In genomic region chr3:13628432-13628831, GRCh38 we compare ENCODE assay signal across 16 cellular contexts.
DNase-seq lines count a peak whose midpoint lies in the region; TF ChIP-seq lines count a peak whose summit lies in the region.
"Had no signal": no experiment of that assay in that cellular context is flagged by ENCODE, and none has a peak within 500 bp of the region (broad histone marks: within the 10 kb centered on the region; RNA-seq: fewer than 3 reads in every experiment).

No MANE protein-coding gene starts in this region.

- H2BK120ac ChIP-seq in trophoblast cell (ENCODE audit: insufficient read depth, low read length, poor library complexity): no peak overlapping the region

- H4K91ac ChIP-seq in trophoblast cell (ENCODE audit: low read depth, low read length): no peak overlapping the region

- H3K9me3 Mint-ChIP-seq in chondrocyte (ENCODE audit: low read depth): no peaks in the 10 kb centered on the region
- no peaks in the 10 kb centered on the region for H3K9me3 Mint-ChIP-seq in nephron progenitor cell
- H3K9me3 Mint-ChIP-seq: GM23338, H9, HFFc6 had no signal

- TF ChIP-seq EP300 in stomach (IDR thresholded peaks at IDR 0.05): no peak

- H3K36me3 Mint-ChIP-seq in chondrocyte (ENCODE audit: low read depth): peaks cover 40% of the 10 kb centered on the region
- H3K36me3 Mint-ChIP-seq in nephron progenitor cell (ENCODE audit: low read depth): no peaks in the 10 kb centered on the region
- H3K36me3 Mint-ChIP-seq: CD4-positive, alpha-beta memory T cell had no signal

- H2BK12ac ChIP-seq in trophoblast cell (ENCODE audit: low read length): no peak overlapping the region

- H3K27me3 Mint-ChIP-seq in chondrocyte (ENCODE audit: low read depth): no peaks in the 10 kb centered on the region
- no peaks in the 10 kb centered on the region for H3K27me3 Mint-ChIP-seq in nephron progenitor cell (ENCODE audit: low read depth, poor library complexity)
- H3K27me3 Mint-ChIP-seq: CD4-positive, alpha-beta memory T cell had no signal

- no peak for TF ChIP-seq POLR2A in stomach (IDR thresholded peaks at IDR 0.05)

- H3K4me1 Mint-ChIP-seq in chondrocyte (ENCODE audit: low read depth) (peaks cover 2% of the 10 kb centered on the region), nephron progenitor cell (peaks cover 25% of the 10 kb centered on the region)
- H3K4me1 Mint-ChIP-seq: CD4-positive, alpha-beta memory T cell; H9 had no signal

- H3K79me1 ChIP-seq in trophoblast cell (ENCODE audit: low read length): no peaks in the 10 kb centered on the region

- no peak overlapping the region for H2AFZ ChIP-seq in trophoblast cell (ENCODE audit: insufficient read depth, low read length, poor library complexity)
- H2AFZ ChIP-seq: GM23338 had no signal

- H3K23ac ChIP-seq in trophoblast cell (ENCODE audit: low read length): no peak overlapping the region

- no peak overlapping the region for H2AK5ac ChIP-seq in trophoblast cell (ENCODE audit: low read length)

- H3K27ac ChIP-seq in trophoblast cell (ENCODE audit: low read depth, low read length) (no peak overlapping the region), stomach (no peak overlapping the region)

- no peaks in the 10 kb centered on the region for H3K79me2 ChIP-seq in trophoblast cell (ENCODE audit: control insufficient read depth, insufficient read depth, low read length, poor library complexity)

- H3K4me3 ChIP-seq in trophoblast cell (ENCODE audit: low read depth, low read length): peak overlapping the region; percentile 24
- no peak overlapping the region for H3K4me3 ChIP-seq in stomach
- H3K4me3 ChIP-seq: GM23338 had no signal

- H3K27me3 ChIP-seq in trophoblast cell (ENCODE audit: insufficient read depth, low read length) (no peaks in the 10 kb centered on the region), stomach (no peaks in the 10 kb centered on the region)

- no peak overlapping the region for H3K4me2 ChIP-seq in trophoblast cell (ENCODE audit: low read length)
- H3K4me2 ChIP-seq: GM23338 had no signal

- H3K36me3 ChIP-seq in trophoblast cell (ENCODE audit: control insufficient read depth in 1 of 2, insufficient read depth in 2 of 2, low read length in 2 of 2): no peaks in the 10 kb centered on the region
- H3K36me3 ChIP-seq in stomach: peaks cover 0 to 6% (median 0%) of the 10 kb centered on the region in 4 donors

- no peak for TF ChIP-seq CTCF in chondrocyte (IDR thresholded peaks at IDR 0.05)
- TF ChIP-seq CTCF in nephron progenitor cell (IDR thresholded peaks at IDR 0.05): no peak
- no peak for TF ChIP-seq CTCF in stomach (IDR thresholded peaks at IDR 0.05)

- no peaks in the 10 kb centered on the region for H3K4me1 ChIP-seq in trophoblast cell (ENCODE audit: control insufficient read depth in 1 of 2, insufficient read depth in 2 of 2, low read length in 2 of 2)
- H3K4me1 ChIP-seq in stomach: peaks cover 0 to 1% (median 0%) of the 10 kb centered on the region in 4 donors

- H3K9me3 ChIP-seq in trophoblast cell (ENCODE audit: insufficient read depth, low read depth, low read length) (no peaks in the 10 kb centered on the region), stomach (no peaks in the 10 kb centered on the region)

- DNase-seq in chondrocyte (ENCODE audit: low spot score) (peak; percentile 68), nephron progenitor cell (no peak), trophoblast cell (no peak), OCI-M2 (lab: John Stamatoyannopoulos, UW; ENCODE audit: unreplicated experiment) (no peak), stomach (no peak), HCEC 1CT (no peak)
- DNase-seq: C1 segment of cervical spinal cord; Calu3; CD4-positive, alpha-beta memory T cell; COR-L47; DMS53; DMS79 treated with DMSO at 0.1 percent for 48 hours; GF-D8; H9; HFFc6 had no signal

- no peak overlapping the region for H4K12ac ChIP-seq in trophoblast cell (ENCODE audit: low read depth, low read length)

- no peak overlapping the region for H3K9ac ChIP-seq in trophoblast cell (ENCODE audit: low read length)

- intact Hi-C loops in stomach (cut with DNase I; ENCODE audit: low total_unique reads): no loop called here

- no peak overlapping the region for H3K14ac ChIP-seq in trophoblast cell (ENCODE audit: low read length)

- H3K18ac ChIP-seq in trophoblast cell (ENCODE audit: low read length): no peak overlapping the region

- H3K27ac Mint-ChIP-seq in chondrocyte (ENCODE audit: unreplicated experiment) (no peak overlapping the region), nephron progenitor cell (peak overlapping the region; percentile 32)
- H3K27ac Mint-ChIP-seq: CD4-positive, alpha-beta memory T cell; GM23338; HFFc6 had no signal

- H3K4me3 Mint-ChIP-seq in chondrocyte (ENCODE audit: unreplicated experiment): no peak overlapping the region
- H3K4me3 Mint-ChIP-seq in nephron progenitor cell: no peak overlapping the region
- H3K4me3 Mint-ChIP-seq: CD4-positive, alpha-beta memory T cell; GM23338; H9; HFFc6 had no signal

- no peak overlapping the region for H2BK5ac ChIP-seq in trophoblast cell (ENCODE audit: low read depth, low read length, poor library complexity)

- H3K4ac ChIP-seq in trophoblast cell (ENCODE audit: low read depth, low read length): no peak overlapping the region

- WGBS in trophoblast cell (ENCODE audit: extremely low coverage, insufficient coverage, insufficient read length): no CpG with 5 or more reads among the region's 10 CpGs
- WGBS in stomach, 5 donors: 86 to 95% (median 90%) methylated on average over 9 to 10 of the region's 10 CpGs

- no peak overlapping the region for H4K8ac ChIP-seq in trophoblast cell (ENCODE audit: low read depth, low read length)
